28 cellular contexts compared by ENCODE assay signal in the genomic region with DNA sequence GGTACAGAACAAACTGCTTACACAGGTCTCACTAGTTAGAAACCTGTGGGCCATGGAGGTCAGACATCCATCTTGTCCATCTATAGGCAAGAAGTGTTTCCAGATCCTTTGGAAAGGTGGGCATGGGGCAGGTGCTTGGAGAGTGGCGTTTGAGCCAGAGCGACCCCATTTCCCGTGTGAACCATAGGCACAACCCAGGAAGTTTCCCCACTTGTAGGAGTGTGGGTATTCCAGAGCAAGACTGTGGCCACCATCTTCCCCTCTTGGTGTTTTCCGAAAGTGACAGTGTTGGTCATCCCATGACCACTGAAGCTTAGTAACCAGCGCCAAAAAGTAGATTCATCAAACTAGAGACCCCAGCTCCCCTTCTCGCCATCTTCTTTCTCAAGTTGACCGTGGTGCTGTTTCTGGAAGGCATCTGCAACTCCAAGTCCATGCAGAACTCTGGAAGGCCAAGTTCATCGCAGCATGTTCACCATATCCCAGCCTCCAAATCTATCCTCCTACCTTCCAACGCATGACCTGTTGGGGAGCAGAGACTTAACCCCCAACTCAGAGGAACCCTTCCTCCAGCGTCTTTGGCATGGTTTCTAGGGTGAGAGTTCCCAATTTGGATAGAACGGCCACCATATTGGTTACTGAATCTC.
"Had no signal": no experiment of that assay in that cellular context is flagged by ENCODE, and none has a peak within 500 bp of the region (broad histone marks: within the 10 kb centered on the region; RNA-seq: fewer than 3 reads in every experiment).

No MANE protein-coding gene starts in this region.

- ATAC-seq: effector memory CD8-positive, alpha-beta T cell; esophagus mucosa; foreskin keratinocyte; gastrocnemius medialis; gastroesophageal sphincter; heart left ventricle; heart right ventricle had no signal

- H3K4me3 ChIP-seq: colonic mucosa, coronary artery, dorsolateral prefrontal cortex, esophagus muscularis mucosa, esophagus squamous epithelium, gastrocnemius medialis, gastroesophageal sphincter, heart left ventricle, heart right ventricle, hepatocyte had no signal

- H3K9me3 ChIP-seq: colonic mucosa had no signal

- H3K36me3 ChIP-seq: colonic mucosa, esophagus muscularis mucosa, esophagus squamous epithelium, gastrocnemius medialis, gastroesophageal sphincter, heart left ventricle, heart right ventricle had no signal

- H3K4me2 ChIP-seq: hepatocyte had no signal

- H3K27me3 ChIP-seq: colonic mucosa, dorsolateral prefrontal cortex, esophagus muscularis mucosa, esophagus squamous epithelium, gastrocnemius medialis, gastroesophageal sphincter, heart left ventricle, heart right ventricle, hepatocyte had no signal

- H2AFZ ChIP-seq: hepatocyte had no signal

- H3K27ac ChIP-seq: colonic mucosa, coronary artery, dorsolateral prefrontal cortex, epithelial cell of prostate, esophagus muscularis mucosa, esophagus squamous epithelium, foreskin keratinocyte, gastrocnemius medialis, gastroesophageal sphincter, heart left ventricle, heart right ventricle, hepatocyte had no signal

- DNase-seq: colonic mucosa; cortex of kidney; dermis blood vessel endothelial cell; dorsolateral prefrontal cortex; effector CD4-positive, alpha-beta T cell; effector CD8-positive, alpha-beta T cell; effector memory CD4-positive, alpha-beta T cell; effector memory CD8-positive, alpha-beta T cell; endodermal cell; erythroblast; esophagus squamous epithelium; foreskin fibroblast; foreskin keratinocyte; foreskin melanocyte; gastrocnemius medialis; glutamatergic neuron; head of caudate nucleus; heart left ventricle; heart right ventricle had no signal

- H3K79me2 ChIP-seq: hepatocyte had no signal

- FAIRE-seq: endometrium, endothelial cell of umbilical vein, frontal cortex had no signal

- H3K4me1 ChIP-seq: colonic mucosa, esophagus muscularis mucosa, esophagus squamous epithelium, foreskin keratinocyte, gastrocnemius medialis, gastroesophageal sphincter, heart left ventricle, heart right ventricle had no signal
